ENCODE assay signal across 20 cellular contexts in genomic region chr3:116939550-116939949, GRCh38.
"Had no signal": no experiment of that assay in that cellular context is flagged by ENCODE, and none has a peak within 500 bp of the region (broad histone marks: within the 10 kb centered on the region; RNA-seq: fewer than 3 reads in every experiment).

No MANE protein-coding gene starts in this region.

- H3K27me3 ChIP-seq: cardiac muscle cell, gastrocnemius medialis, heart right ventricle, ovary, suprapubic skin, thyroid gland, upper lobe of right lung had no signal

- DNase-seq: effector CD8-positive, alpha-beta T cell; gastrocnemius medialis; heart right ventricle; hypothalamus; left ventricle myocardium inferior; lower lobe of right lung; natural killer cell; nucleus accumbens; ovary; right cardiac atrium; stimulated activated CD4-positive, alpha-beta T cell treated with anti-CD3 and anti-CD28 coated beads, Interleukin-2, amount 100 ng/mL, for 48 hours; stimulated activated CD8-positive, alpha-beta memory T cell treated with anti-CD3 and anti-CD28 coated beads, Interleukin-4, amount 100 ng/mL, for 48 hours; stimulated activated naive CD8-positive, alpha-beta T cell treated with anti-CD3 and anti-CD28 coated beads, Interleukin-15, Interleukin-2, amounts not matched to agents 100 U/mL and 50 U/mL, for 24 hours; thyroid gland; upper lobe of right lung had no signal

- H3K9me3 ChIP-seq: gastrocnemius medialis, lower lobe of right lung, ovary, suprapubic skin, thyroid gland, upper lobe of right lung had no signal

- H3K36me3 ChIP-seq: cardiac muscle cell, gastrocnemius medialis, heart right ventricle, left ventricle myocardium inferior, lower lobe of right lung, ovary, suprapubic skin, thyroid gland, upper lobe of right lung had no signal

- H3K4me1 ChIP-seq: gastrocnemius medialis, heart right ventricle, left ventricle myocardium inferior, lower lobe of right lung, suprapubic skin, thyroid gland, upper lobe of right lung had no signal

- H3K27ac ChIP-seq: cardiac muscle cell, gastrocnemius medialis, heart right ventricle, left ventricle myocardium inferior, lower lobe of right lung, ovary, suprapubic skin, thyroid gland, upper lobe of right lung had no signal

- ATAC-seq: esophagus mucosa; gastrocnemius medialis; heart right ventricle; natural killer cell; right cardiac atrium; stimulated activated effector memory CD8-positive, alpha-beta T cell treated with anti-CD3 and anti-CD28 coated beads, Interleukin-12 subunit alpha, Interleukin-12 subunit beta, amount 100 ng/mL, for 72 hours; stimulated activated naive CD8-positive, alpha-beta T cell treated with anti-CD3 and anti-CD28 coated beads, Interleukin-15, Interleukin-2, amounts not matched to agents 100 U/mL and 50 U/mL, for 24 hours had no signal

- H3K4me3 ChIP-seq: cardiac muscle cell, gastrocnemius medialis, heart right ventricle, left ventricle myocardium inferior, lower lobe of right lung, ovary, smooth muscle cell, suprapubic skin, thyroid gland, upper lobe of right lung had no signal
